Comparison of ENCODE assay signal across 8 cellular contexts in the genomic region with DNA sequence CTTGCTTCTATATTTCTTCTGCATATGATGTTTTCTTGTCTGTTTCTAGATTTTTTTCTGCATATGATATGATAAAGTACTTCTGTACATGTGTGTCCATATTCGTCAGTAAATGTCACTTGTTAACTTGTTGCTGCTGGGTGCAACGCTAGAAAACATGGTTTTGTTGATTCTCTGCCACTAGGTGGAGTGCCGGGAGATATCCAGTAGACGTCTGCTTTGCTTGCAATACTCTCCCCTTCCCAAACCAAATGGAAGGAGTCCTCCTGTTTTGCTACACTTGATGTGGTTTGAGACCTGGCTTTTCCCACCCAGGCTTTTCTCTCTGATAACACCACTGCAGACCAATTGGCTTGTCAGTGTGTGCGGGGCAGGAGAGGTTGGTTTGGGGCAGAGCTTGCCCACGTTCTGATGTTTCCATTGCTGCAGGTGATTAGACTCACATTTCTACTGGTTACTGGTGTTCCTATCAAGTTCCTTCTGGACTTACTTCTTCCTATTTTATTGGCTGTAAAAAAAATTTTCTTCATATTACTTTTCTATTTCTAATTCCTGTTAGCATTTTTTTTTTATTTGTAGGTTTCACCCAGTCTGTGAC.
A peak's percentile ranks its signal among the peaks of the same experiment; 100 is the strongest.
DNase-seq lines count a peak whose midpoint lies in the region; ATAC-seq, FAIRE-seq and TF ChIP-seq lines count a peak whose summit lies in the region.

No MANE protein-coding gene starts in this region.

- peak; percentile 92 for FAIRE-seq in HTR-8/SVneo (lab: Jason Lieb, UNC)

- peak; percentile 79 for TF ChIP-seq CTCF in glutamatergic neuron (IDR thresholded peaks at IDR 0.05; ENCODE audit: partially characterized antibody, unreplicated experiment)

- H3K36me3 Mint-ChIP-seq in glutamatergic neuron (ENCODE audit: unreplicated experiment) = peaks cover 5% of the 10 kb centered on the region

- no peak overlapping the region for H3K27ac Mint-ChIP-seq in glutamatergic neuron (ENCODE audit: unreplicated experiment)

- no peak overlapping the region for H3K4me3 Mint-ChIP-seq in glutamatergic neuron (ENCODE audit: unreplicated experiment)

- no peaks in the 10 kb centered on the region for H3K9me3 Mint-ChIP-seq in glutamatergic neuron (ENCODE audit: unreplicated experiment)

- no peaks in the 10 kb centered on the region for H3K27me3 Mint-ChIP-seq in glutamatergic neuron (ENCODE audit: unreplicated experiment)

- H3K4me1 Mint-ChIP-seq in glutamatergic neuron (ENCODE audit: low read depth, unreplicated experiment) = no peaks in the 10 kb centered on the region

- ATAC-seq in HG02970 (IDR thresholded peaks at IDR 0.05; ENCODE audit: low FRiP score, unreplicated experiment) = no peak
- ATAC-seq in GM19397 (IDR thresholded peaks at IDR 0.05; ENCODE audit: unreplicated experiment) = no peak

- DNase-seq in DMS 273 (lab: John Stamatoyannopoulos, UW; ENCODE audit: unreplicated experiment) = peak; percentile 70
- no peak for DNase-seq in DMS 273 treated with DMSO at 0.1 percent for 48 hours (lab: John Stamatoyannopoulos, UW)
- DNase-seq in HTR-8/SVneo (ENCODE audit: insufficient read length, low spot score) = peak; percentile 38
- peak; percentile 62 to 67 for DNase-seq in SHP77 (lab: John Stamatoyannopoulos, UW)
- peak; percentile 43 for DNase-seq in glutamatergic neuron
- no peak for DNase-seq in activated gamma-delta T cell (lab: John Stamatoyannopoulos, UW)

Comparison
In these comparisons a context has a peak if more than half of its experiments do, and no peak if none do; other contexts are left out.
1. DNase-seq: peak in DMS 273 (single experiment), HTR-8/SVneo (single experiment), SHP77 (2 of 2) and glutamatergic neuron (single experiment); none in DMS 273 treated with DMSO at 0.1 percent for 48 hours (single experiment) and activated gamma-delta T cell (single experiment).